In the genomic region with DNA sequence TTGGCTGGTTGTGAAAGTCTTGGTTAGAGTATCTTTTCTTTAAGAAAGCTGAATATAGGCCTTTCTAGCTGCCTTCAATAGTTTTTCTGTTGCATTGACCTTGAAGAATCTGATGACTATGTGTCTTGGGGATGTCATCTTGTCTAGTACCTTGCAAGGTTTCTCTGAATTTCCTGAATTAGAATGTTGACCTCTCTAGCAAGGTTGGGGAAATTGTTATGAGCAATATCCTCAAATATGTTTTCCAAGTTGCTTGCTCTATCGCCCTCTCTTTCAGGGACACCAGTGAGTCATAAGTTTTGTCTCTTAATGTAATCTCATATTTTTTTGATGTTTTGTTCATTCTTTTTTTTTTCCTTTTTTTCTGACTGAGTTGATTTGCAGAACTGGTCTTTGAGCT, we compare ENCODE assay signal across 29 cellular contexts.
A peak's percentile ranks its signal among the peaks of the same experiment; 100 is the strongest.
DNase-seq lines count a peak whose midpoint lies in the region; ATAC-seq and TF ChIP-seq lines count a peak whose summit lies in the region.
"Had no signal": no experiment of that assay in that cellular context is flagged by ENCODE, and none has a peak within 500 bp of the region (broad histone marks: within the 10 kb centered on the region; RNA-seq: fewer than 3 reads in every experiment).

No MANE protein-coding gene starts in this region.

- H4K20me1 ChIP-seq in GM23248 (ENCODE audit: insufficient read depth): no peaks in the 10 kb centered on the region
- H4K20me1 ChIP-seq in fibroblast of lung (ENCODE audit: control insufficient read depth, extremely low read depth, insufficient read depth, low read length): no peaks in the 10 kb centered on the region

- H3K4me1 ChIP-seq in GM23248 (ENCODE audit: insufficient read depth) (peaks cover 18% of the 10 kb centered on the region), adipocyte (ENCODE audit: control insufficient read depth, insufficient read depth, low read length) (peaks cover 18% of the 10 kb centered on the region), fibroblast of lung (ENCODE audit: control insufficient read depth, extremely low read depth, insufficient read depth, low read length) (no peaks in the 10 kb centered on the region), BE2C (no peaks in the 10 kb centered on the region)
- H3K4me1 ChIP-seq: pancreas had no signal

- no peaks in the 10 kb centered on the region for H3K27me3 Mint-ChIP-seq in osteocyte (ENCODE audit: unreplicated experiment)
- no peaks in the 10 kb centered on the region for H3K27me3 Mint-ChIP-seq in activated T-cell treated with anti-CD3 and anti-CD28 coated beads, Interleukin-2, amount 50 U/mL, for 4 hours (ENCODE audit: low read depth)
- H3K27me3 Mint-ChIP-seq: dendritic cell treated with granulocyte-macrophage colony-stimulating factor and Interleukin-4, amounts not matched to agents 40 ng/mL and 50 ng/mL, for 4 days had no signal

- H3K4me3 ChIP-seq in GM23248 (no peak overlapping the region), adipocyte (ENCODE audit: low read length) (peak overlapping the region; percentile 20), fibroblast of lung (replicated peaks in 1 of 4; ENCODE audit: control extremely low read depth in 1 of 4, insufficient read depth in 1 of 4, low read depth in 3 of 4, low read length in 4 of 4) (no peak overlapping the region), BE2C (ENCODE audit: low read depth, low read length) (no peak overlapping the region)
- H3K4me3 ChIP-seq: adrenal gland, GM23338, hepatocyte, left ventricle myocardium inferior, pancreas had no signal

- H3K9me2 ChIP-seq in GM23248 (ENCODE audit: insufficient read depth): 0 out of 2 replicates have a peak, but pooled peaks cover 4% of the 10 kb centered on the region

- H3K36me3 ChIP-seq in GM23248 (ENCODE audit: low read depth) (no peaks in the 10 kb centered on the region), adipocyte (ENCODE audit: control insufficient read depth, insufficient read depth, low read length, severe bottlenecking) (no peaks in the 10 kb centered on the region), fibroblast of lung (ENCODE audit: control insufficient read depth, insufficient read depth, low read length) (no peaks in the 10 kb centered on the region), BE2C (no peaks in the 10 kb centered on the region)
- H3K36me3 ChIP-seq: adrenal gland, left ventricle myocardium inferior, pancreas had no signal

- peak overlapping the region; percentile 38 for H3K27ac ChIP-seq in GM23248
- H3K27ac ChIP-seq in fibroblast of lung (ENCODE audit: insufficient read depth, low read length): no peak overlapping the region
- H3K27ac ChIP-seq: hepatocyte, left ventricle myocardium inferior, pancreas, VCaP had no signal

- ATAC-seq in activated T-cell treated with anti-CD3 and anti-CD28 coated beads, Interleukin-2, amount 50 U/mL, for 4 hours: no peak
- ATAC-seq: GM23338; HepG2; natural killer cell; right cardiac atrium; Right ventricle myocardium inferior; stimulated activated naive CD8-positive, alpha-beta T cell treated with anti-CD3 and anti-CD28 coated beads, Interleukin-15, Interleukin-2, amounts not matched to agents 100 U/mL and 50 U/mL, for 24 hours had no signal

- 0 to 6% methylated on average over 1 of the region's 1 CpG for WGBS in GM23248 (ENCODE audit: low coverage in 1 of 2, low lambda C conversion rate in 2 of 2, missing lambda C conversion rate in 2 of 2), 2 experiments

- H3K27me3 ChIP-seq in GM23248 (replicated peaks; ENCODE audit: insufficient read depth): no peaks in the 10 kb centered on the region
- H3K27me3 ChIP-seq in adipocyte (replicated peaks; ENCODE audit: control insufficient read depth, insufficient read depth, low read length): no peaks in the 10 kb centered on the region
- H3K27me3 ChIP-seq in fibroblast of lung (ENCODE audit: control insufficient read depth, insufficient read depth, low read length): no peaks in the 10 kb centered on the region
- H3K27me3 ChIP-seq in BE2C: no peaks in the 10 kb centered on the region
- H3K27me3 ChIP-seq: adrenal gland, hepatocyte, pancreas had no signal

- H3K79me2 ChIP-seq in GM23248 (ENCODE audit: insufficient read depth): no peaks in the 10 kb centered on the region
- no peaks in the 10 kb centered on the region for H3K79me2 ChIP-seq in fibroblast of lung (ENCODE audit: control insufficient read depth, insufficient read depth, low read length)
- H3K79me2 ChIP-seq: hepatocyte had no signal

- no peak overlapping the region for H3K4me3 Mint-ChIP-seq in osteocyte (ENCODE audit: unreplicated experiment)
- H3K4me3 Mint-ChIP-seq in activated T-cell treated with anti-CD3 and anti-CD28 coated beads, Interleukin-2, amount 50 U/mL, for 4 hours: no peak overlapping the region
- H3K4me3 Mint-ChIP-seq: CD14-positive monocyte; dendritic cell treated with granulocyte-macrophage colony-stimulating factor and Interleukin-4, amounts not matched to agents 40 ng/mL and 50 ng/mL, for 4 days; GM23338; natural killer cell; T-helper 2 cell treated with Interferon-gamma antibody and Interleukin-4, amounts not matched to agents 5 μg/mL and 100 μg/mL, for 36 hours had no signal

- peaks cover 27% of the 10 kb centered on the region for H3K9me3 Mint-ChIP-seq in osteocyte (ENCODE audit: unreplicated experiment)
- peaks cover 38% of the 10 kb centered on the region for H3K9me3 Mint-ChIP-seq in activated T-cell treated with anti-CD3 and anti-CD28 coated beads, Interleukin-2, amount 50 U/mL, for 4 hours

- TF ChIP-seq CTCF in fibroblast of lung (conservative IDR thresholded peaks at IDR 0.05 in 1 of 2, IDR thresholded peaks at IDR 0.05 in 1 of 2; ENCODE audit: low read depth in 1 of 2, low read length in 2 of 2): no peak
- TF ChIP-seq CTCF in osteocyte (IDR thresholded peaks at IDR 0.05): no peak
- no peak for TF ChIP-seq CTCF in BE2C (IDR thresholded peaks at IDR 0.05; ENCODE audit: low read depth, low read length)
- no peak for TF ChIP-seq CTCF in GM20000 (IDR thresholded peaks at IDR 0.05; ENCODE audit: extremely low read depth, missing control alignments)

- H3F3A ChIP-seq in GM23248 (ENCODE audit: insufficient read depth): peaks cover 17% of the 10 kb centered on the region

- in situ Hi-C loops in GM23248 (cut with MboI): no loop called here

- peak; percentile 69 for DNase-seq in GM23248
- DNase-seq in adipocyte (ENCODE audit: low read depth): peak; percentile 21
- DNase-seq in fibroblast of lung (ENCODE audit: low read depth in 2 of 2): peak; percentile 36 to 86
- DNase-seq in osteocyte (ENCODE audit: extremely low spot score, unreplicated experiment): no peak
- no peak for DNase-seq in BE2C
- DNase-seq in stimulated activated naive CD4-positive, alpha-beta T cell treated with Interleukin-2 at 50 U/mL for 16 hours (lab: John Stamatoyannopoulos, UW): no peak
- DNase-seq in GM20000 (ENCODE audit: low spot score): no peak
- no peak for DNase-seq in activated T-cell treated with anti-CD3 and anti-CD28 coated beads, Interleukin-2, amount 50 U/mL, for 4 hours
- DNase-seq: activated CD4-positive, alpha-beta T cell treated with anti-CD3 and anti-CD28 coated beads for 48 hours; activated naive CD4-positive, alpha-beta T cell; activated T-cell treated with anti-CD3 and anti-CD28 coated beads, Interleukin-2, amount 50 U/mL, for 48 hours; left ventricle myocardium inferior; midbrain; natural killer cell; NCI-H1105; NCI-H2029 treated with DMSO at 0.1 percent for 48 hours; NCI-H446 treated with DMSO at 0.1 percent for 48 hours; pancreas; right cardiac atrium; stimulated activated naive CD8-positive, alpha-beta T cell treated with anti-CD3 and anti-CD28 coated beads, Interleukin-15, Interleukin-2, amounts not matched to agents 100 U/mL and 50 U/mL, for 24 hours had no signal

- peak overlapping the region; percentile 1 for H3K27ac Mint-ChIP-seq in osteocyte (ENCODE audit: unreplicated experiment)
- H3K27ac Mint-ChIP-seq: CD14-positive monocyte; dendritic cell treated with granulocyte-macrophage colony-stimulating factor and Interleukin-4, amounts not matched to agents 40 ng/mL and 50 ng/mL, for 4 days; GM23338; natural killer cell; T-helper 2 cell treated with Interferon-gamma antibody and Interleukin-4, amounts not matched to agents 5 μg/mL and 100 μg/mL, for 36 hours had no signal

- peaks cover 6% of the 10 kb centered on the region for H3K4me1 Mint-ChIP-seq in osteocyte (ENCODE audit: unreplicated experiment)
- H3K4me1 Mint-ChIP-seq in activated T-cell treated with anti-CD3 and anti-CD28 coated beads, Interleukin-2, amount 50 U/mL, for 4 hours (ENCODE audit: low read depth): no peaks in the 10 kb centered on the region
- H3K4me1 Mint-ChIP-seq: CD14-positive monocyte, GM23338, natural killer cell had no signal

- H3K4me2 ChIP-seq in GM23248 (ENCODE audit: unreplicated experiment) (no peak overlapping the region), fibroblast of lung (ENCODE audit: extremely low read depth, insufficient read depth, low read length) (no peak overlapping the region)
- H3K4me2 ChIP-seq: GM23338, hepatocyte had no signal

- no peaks in the 10 kb centered on the region for H3K36me3 Mint-ChIP-seq in osteocyte (ENCODE audit: unreplicated experiment)
- peaks cover 14% of the 10 kb centered on the region for H3K36me3 Mint-ChIP-seq in activated T-cell treated with anti-CD3 and anti-CD28 coated beads, Interleukin-2, amount 50 U/mL, for 4 hours (ENCODE audit: insufficient read depth)
- H3K36me3 Mint-ChIP-seq: CD14-positive monocyte had no signal

- H3K9me3 ChIP-seq in GM23248 (ENCODE audit: low read depth) (no peaks in the 10 kb centered on the region), adipocyte (ENCODE audit: control insufficient read depth, low read length) (peaks cover 15% of the 10 kb centered on the region), fibroblast of lung (ENCODE audit: control insufficient read depth, insufficient read depth, low read depth, low read length) (no peaks in the 10 kb centered on the region), BE2C (no peaks in the 10 kb centered on the region)
- H3K9me3 ChIP-seq: adrenal gland, pancreas had no signal

- H2AFZ ChIP-seq in GM23248: no peak overlapping the region
- no peak overlapping the region for H2AFZ ChIP-seq in fibroblast of lung (ENCODE audit: low read length)
- H2AFZ ChIP-seq: GM23338, hepatocyte had no signal

- H3K9ac ChIP-seq in GM23248: no peak overlapping the region
- peak overlapping the region; percentile 22 for H3K9ac ChIP-seq in adipocyte (ENCODE audit: low read length)
- H3K9ac ChIP-seq in fibroblast of lung (ENCODE audit: insufficient read depth, low read length): no peak overlapping the region

Comparison
In these comparisons a context has a peak if more than half of its experiments do, and no peak if none do; other contexts are left out.
1. DNase-seq: peak in GM23248 (single experiment), adipocyte (single experiment) and fibroblast of lung (2 of 2); none in osteocyte (single experiment), BE2C (single experiment), stimulated activated naive CD4-positive, alpha-beta T cell treated with Interleukin-2 at 50 U/mL for 16 hours (single experiment), GM20000 (single experiment) and activated T-cell treated with anti-CD3 and anti-CD28 coated beads, Interleukin-2, amount 50 U/mL, for 4 hours (single experiment).